ENCODE assay signal across 14 cellular contexts in the genomic region with DNA sequence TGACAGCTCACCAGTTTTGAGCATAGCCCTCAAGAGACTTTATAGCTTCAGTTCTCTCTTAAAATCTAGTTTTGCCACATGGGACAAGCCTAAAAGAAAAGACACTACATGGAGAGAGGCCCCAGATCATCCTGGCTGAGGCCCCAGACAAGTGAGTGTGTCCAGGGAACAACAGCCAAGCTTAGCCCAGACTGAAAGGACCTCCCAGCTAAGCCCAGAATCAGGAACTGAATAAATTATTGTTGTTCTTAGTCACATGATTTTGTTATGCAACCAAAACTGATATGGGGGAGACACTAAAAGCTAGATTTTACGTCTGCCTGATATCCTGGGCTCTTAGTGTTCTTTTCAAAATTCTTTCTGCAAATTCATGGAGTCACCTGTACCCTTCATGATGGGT. TPM values are rescaled to one million over a fixed set of nuclear protein-coding genes. Genes with fewer than 3 reads are reported as not detected.
DNase-seq lines count a peak whose midpoint lies in the region; ATAC-seq and TF ChIP-seq lines count a peak whose summit lies in the region.
"Had no signal": no experiment of that assay in that cellular context is flagged by ENCODE, and none has a peak within 500 bp of the region (broad histone marks: within the 10 kb centered on the region; RNA-seq: fewer than 3 reads in every experiment).

No MANE protein-coding gene starts in this region.

- H3K4me3 ChIP-seq in cardiac fibroblast (replicated peaks in 1 of 2; ENCODE audit: low read depth in 2 of 2, low read length in 2 of 2) (no peak overlapping the region), right atrium auricular region (no peak overlapping the region)
- H3K4me3 ChIP-seq: breast epithelium had no signal

- CTCF ChIA-PET in RWPE1 (lab: Yijun Ruan, JAX), result interaction anchor here (1.0 kb wide), 1 partner anchor 368 kb away, joined by 4 read pairs; no protein-coding TSS in a partner anchor

- H3K9me3 Mint-ChIP-seq in activated T-cell treated with anti-CD3 and anti-CD28 coated beads, Interleukin-2, amount 50 U/mL, for 24 hours, result no peaks in the 10 kb centered on the region
- H3K9me3 Mint-ChIP-seq: endodermal cell, H9 had no signal

- H3K4me1 ChIP-seq in right atrium auricular region, result peaks cover 0 to 12% of the 10 kb centered on the region in 2 donors
- H3K4me1 ChIP-seq: breast epithelium had no signal

- no peak for ATAC-seq in HG03108 (IDR thresholded peaks at IDR 0.05; ENCODE audit: unreplicated experiment)

- H3K4me3 Mint-ChIP-seq in activated T-cell treated with anti-CD3 and anti-CD28 coated beads, Interleukin-2, amount 50 U/mL, for 24 hours, result no peak overlapping the region
- H3K4me3 Mint-ChIP-seq: endodermal cell, H9 had no signal

- no peak for TF ChIP-seq CTCF in cardiac fibroblast (IDR thresholded peaks at IDR 0.05; ENCODE audit: low read depth, low read length)
- no peak for TF ChIP-seq CTCF in right atrium auricular region (IDR thresholded peaks at IDR 0.05)
- TF ChIP-seq CTCF in RWPE1 (conservative IDR thresholded peaks at IDR 0.05; ENCODE audit: low read depth), result no peak

- H3K27me3 Mint-ChIP-seq in activated T-cell treated with anti-CD3 and anti-CD28 coated beads, Interleukin-2, amount 50 U/mL, for 24 hours, result no peaks in the 10 kb centered on the region

- peak; percentile 60 for DNase-seq in Ammon's horn (ENCODE audit: low spot score)
- peak; percentile 23 to 59 for DNase-seq in cardiac fibroblast (ENCODE audit: low read depth in 2 of 2)
- DNase-seq in right atrium auricular region (ENCODE audit: low spot score), result no peak
- peak; percentile 30 for DNase-seq in putamen (ENCODE audit: low spot score)
- DNase-seq in RWPE1 (ENCODE audit: low spot score), result no peak
- no peak for DNase-seq in activated T-cell treated with anti-CD3 and anti-CD28 coated beads, Interleukin-2, amount 50 U/mL, for 24 hours
- DNase-seq in DMS79 treated with DMSO at 0.1 percent for 48 hours (lab: John Stamatoyannopoulos, UW), result no peak
- DNase-seq: endodermal cell, H9, NCI-H2107, SK-N-SH, small intestine had no signal

- H3K27ac Mint-ChIP-seq in activated T-cell treated with anti-CD3 and anti-CD28 coated beads, Interleukin-2, amount 50 U/mL, for 24 hours, result no peak overlapping the region
- H3K27ac Mint-ChIP-seq: endodermal cell, H9 had no signal

- H3K27me3 ChIP-seq in right atrium auricular region, result no peaks in the 10 kb centered on the region
- H3K27me3 ChIP-seq: breast epithelium had no signal

- H3K4me1 Mint-ChIP-seq in activated T-cell treated with anti-CD3 and anti-CD28 coated beads, Interleukin-2, amount 50 U/mL, for 24 hours (ENCODE audit: low read depth), result peaks cover 2% of the 10 kb centered on the region
- H3K4me1 Mint-ChIP-seq: H9 had no signal

- H3K36me3 Mint-ChIP-seq in activated T-cell treated with anti-CD3 and anti-CD28 coated beads, Interleukin-2, amount 50 U/mL, for 24 hours (ENCODE audit: low read depth), result no peaks in the 10 kb centered on the region

- no peaks in the 10 kb centered on the region for H3K9me3 ChIP-seq in right atrium auricular region
- H3K9me3 ChIP-seq: breast epithelium, SK-N-SH had no signal

- no peaks in the 10 kb centered on the region for H3K36me3 ChIP-seq in right atrium auricular region
- H3K36me3 ChIP-seq: breast epithelium had no signal

- peak overlapping the region; percentile 32 to 42 for H3K27ac ChIP-seq in right atrium auricular region
- H3K27ac ChIP-seq in RWPE1, result no peak overlapping the region
- H3K27ac ChIP-seq: breast epithelium had no signal

- POLR2A ChIA-PET in RWPE1 (lab: Yijun Ruan, JAX; ENCODE audit: low non-redundant PET), result no interaction called here

RNA-seq across cellular contexts. Expression of gene LBH, which starts 29.3 kb away (rescaled TPM):
- total RNA-seq in right atrium auricular region, result 10 to 100 TPM; 18.9 to 54.6 TPM

RNA-seq across cellular contexts. Expression of gene YPEL5, which starts 55.2 kb away (rescaled TPM):
- 10 to 100 TPM; 36.3 to 45.5 TPM for total RNA-seq in right atrium auricular region

Comparison
In these comparisons a context has a peak if more than half of its experiments do, and no peak if none do; other contexts are left out.
1. DNase-seq: peak in Ammon's horn (single experiment), cardiac fibroblast (2 of 2) and putamen (single experiment); none in right atrium auricular region (single experiment), RWPE1 (single experiment), activated T-cell treated with anti-CD3 and anti-CD28 coated beads, Interleukin-2, amount 50 U/mL, for 24 hours (single experiment) and DMS79 treated with DMSO at 0.1 percent for 48 hours (single experiment).